24 cellular contexts compared by ENCODE assay signal in genomic region chr4:3476341-3476747, GRCh38. TPM values are rescaled to one million over a fixed set of nuclear protein-coding genes. Genes with fewer than 3 reads are reported as not detected.
DNase-seq lines count a peak whose midpoint lies in the region; ATAC-seq, FAIRE-seq and TF ChIP-seq lines count a peak whose summit lies in the region.
"Had no signal": no experiment of that assay in that cellular context is flagged by ENCODE, and none has a peak within 500 bp of the region (broad histone marks: within the 10 kb centered on the region; RNA-seq: fewer than 3 reads in every experiment).

No MANE protein-coding gene starts in this region.

- ATAC-seq in Right ventricle myocardium superior (ENCODE audit: poor library complexity), result no peak
- ATAC-seq in K562, result no peak
- ATAC-seq in lower lobe of right lung, result no peak
- ATAC-seq: HCT116 had no signal

- peaks cover 0 to 37% of the 10 kb centered on the region in 2 experiments; a peak in 2 of 5 replicates for H3K4me1 ChIP-seq in K562 (replicated peaks in 1 of 2; ENCODE audit: control insufficient read depth in 2 of 2, insufficient read depth in 2 of 2, low read length in 2 of 2)
- H3K4me1 ChIP-seq in lower lobe of right lung, result peaks cover 5% of the 10 kb centered on the region
- peaks cover 0 to 11% (median 4%) of the 10 kb centered on the region in 6 donors for H3K4me1 ChIP-seq in spleen

- H3K9me1 ChIP-seq in K562 (ENCODE audit: control insufficient read depth, insufficient read depth, low read length), result no peaks in the 10 kb centered on the region

- BruUV-seq in K562 (replicated peaks; lab: Mats Ljungman, UMichigan), result no TSS peak

- H4K20me1 ChIP-seq in K562 (replicated peaks; ENCODE audit: control insufficient read depth, insufficient read depth, low read length), result peaks cover 5% of the 10 kb centered on the region; the same call in 1 of the 2 replicates

- H3K27me3 ChIP-seq in K562 (ENCODE audit: control insufficient read depth in 2 of 2, insufficient read depth in 2 of 2, low read length in 2 of 2) (peaks cover 29 to 79% of the 10 kb centered on the region in 2 experiments; a peak in 4 of 5 replicates), lower lobe of right lung (ENCODE audit: low read depth) (peaks cover 27% of the 10 kb centered on the region), spleen (replicated peaks in 1 of 7) (peaks cover 0 to 98% (median 17%) of the 10 kb centered on the region in 7 donors)

- WGBS in K562 (ENCODE audit: insufficient coverage, low coverage, missing lambda C conversion rate), result 7% methylated on average over 12 of the region's 22 CpGs
- 85 to 95% (median 87%) methylated on average over 20 to 22 of the region's 22 CpGs for WGBS in spleen, 5 donors

- POLR2A ChIA-PET in K562 (lab: Yijun Ruan, JAX), result interaction anchor here (0.7 kb wide), 1 partner anchor 44 kb away, joined by 3 read pairs; no protein-coding TSS in a partner anchor

- in situ Hi-C loops in K562 (cut with MboI), result no loop called here

- TF ChIP-seq RAD21 in K562 (CRISPR knock-in tag; conservative IDR thresholded peaks at IDR 0.05 in 1 of 2, IDR thresholded peaks at IDR 0.05 in 1 of 2), result no peak

- FAIRE-seq in K562 (lab: Jason Lieb, UNC), result no peak
- FAIRE-seq: HTR-8/SVneo had no signal

- H3K27ac ChIP-seq in K562 (ENCODE audit: extremely low read depth, low read depth, low read length), result no peak overlapping the region
- no peak overlapping the region for H3K27ac ChIP-seq in lower lobe of right lung
- no peak overlapping the region for H3K27ac ChIP-seq in spleen
- H3K27ac ChIP-seq: KMS-11 had no signal

- TF ChIP-seq POLR2A in K562 (conservative IDR thresholded peaks at IDR 0.05) (no peak), spleen (IDR thresholded peaks at IDR 0.05) (no peak)

- 0 out of 6 replicates have a peak, but pooled peaks of 2 of the 3 experiments have one; percentile 9 to 24 for TF ChIP-seq CTCF in K562 (IDR thresholded peaks at IDR 0.05 in 2 of 3, conservative IDR thresholded peaks at IDR 0.05 in 1 of 3; ENCODE audit: insufficient read depth in 2 of 3, low read depth in 1 of 3, low read length in 3 of 3)
- TF ChIP-seq CTCF in lower lobe of right lung (IDR thresholded peaks at IDR 0.05), result no peak
- TF ChIP-seq CTCF in spleen (IDR thresholded peaks at IDR 0.05 in 8 of 11, conservative IDR thresholded peaks at IDR 0.05 in 3 of 11), result no peak

- peak; percentile 31 for DNase-seq in Right ventricle myocardium superior
- DNase-seq in cardiac septum (ENCODE audit: low spot score), result no peak
- no peak for DNase-seq in K562 (ENCODE audit: extremely low read depth in 1 of 4, low spot score in 3 of 4)
- peak; percentile 41 for DNase-seq in lower lobe of right lung
- peak; percentile 62 for DNase-seq in spleen
- no peak for DNase-seq in NCI-H2227 treated with DMSO at 0.1 percent for 48 hours (lab: John Stamatoyannopoulos, UW)
- no peak for DNase-seq in T1000 (lab: John Stamatoyannopoulos, UW)
- DNase-seq: CD4-positive, CD25-positive, alpha-beta regulatory T cell; DMS153; DND-41; IMR-90; MM.1S; NCI-H1417; NCI-H1694; NCI-H2029 treated with DMSO at 0.1 percent for 48 hours; NCI-H510A; NCI-H69; RPMI8226; SHP77 treated with DMSO at 0.1 percent for 48 hours had no signal

- no peak for TF ChIP-seq EP300 in K562 (IDR thresholded peaks at IDR 0.05; ENCODE audit: low read length)

- CTCF ChIA-PET in K562 (lab: Yijun Ruan, JAX; ENCODE audit: low intra/inter-chr PET ratio), result no interaction called here

- no peak overlapping the region for H3K4me2 ChIP-seq in K562 (ENCODE audit: insufficient read depth, low read length)
- H3K4me2 ChIP-seq: KMS-11 had no signal

- H3K79me2 ChIP-seq in K562 (ENCODE audit: control insufficient read depth, insufficient read depth, low read length), result no peaks in the 10 kb centered on the region

- intact Hi-C loops in Right ventricle myocardium superior (cut with DNase I) (no loop called here), cardiac septum (cut with DNase I) (no loop called here), K562 (cut with micrococcal nuclease) (no loop called here), lower lobe of right lung (cut with DNase I) (no loop called here), spleen (cut with DNase I; ENCODE audit: low total_unique reads) (no loop called here)

- no peak overlapping the region for H3K9ac ChIP-seq in K562 (ENCODE audit: insufficient read depth in 1 of 2, low read depth in 2 of 2, low read length in 2 of 2)
- H3K9ac ChIP-seq: KMS-11 had no signal

- no peak overlapping the region for H2AFZ ChIP-seq in K562 (ENCODE audit: low read depth, low read length)

- H3K36me3 ChIP-seq in K562 (ENCODE audit: control insufficient read depth, insufficient read depth, low read length) (no peaks in the 10 kb centered on the region), lower lobe of right lung (no peaks in the 10 kb centered on the region), spleen (no peaks in the 10 kb centered on the region)

- H3K9me3 ChIP-seq in K562 (replicated peaks; ENCODE audit: control insufficient read depth, insufficient read depth, low read depth, low read length) (no peaks in the 10 kb centered on the region), lower lobe of right lung (no peaks in the 10 kb centered on the region), spleen (no peaks in the 10 kb centered on the region)

- H3K4me3 ChIP-seq in K562 (no peak overlapping the region), lower lobe of right lung (no peak overlapping the region), spleen (no peak overlapping the region)

RNA-seq across cellular contexts. Expression of gene DOK7, which starts 13.2 kb away (rescaled TPM):
- total RNA-seq in Right ventricle myocardium superior, result 33.7 TPM
- 62.7 TPM for total RNA-seq in cardiac septum
- not detected in 2 replicates for total RNA-seq in K562 (2011; cell fraction: chromatin; rRNA removed; ENCODE audit: low replicate concordance)
- not detected in 2 replicates for total RNA-seq in K562 (2011; cell fraction: nucleolus; rRNA removed)
- total RNA-seq in K562 (2011; cell fraction: nucleoplasm; rRNA removed), result not detected in 2 replicates
- not detected in 2 replicates for total RNA-seq in K562 (2014; rRNA removed)
- not detected in 2 replicates for total RNA-seq in K562 (2014; rRNA removed; fragmentation: Illumina TruSeq; extraction: Trizol)
- not detected in 2 replicates for total RNA-seq in K562 (2015; rRNA removed; fragmentation: Illumina TruSeq; extraction: Trizol)
- not detected in 2 replicates for total RNA-seq in K562 (2021)
- polyA plus RNA-seq in K562 (2011; rRNA removed), result not detected in 2 replicates
- not detected in 2 replicates for polyA plus RNA-seq in K562 (2011; cell fraction: cytosol; rRNA removed)
- polyA plus RNA-seq in K562 (2011; cell fraction: nucleus; rRNA removed), result not detected in 2 replicates
- polyA plus RNA-seq in K562 (2012), result not detected in 2 replicates
- polyA plus RNA-seq in K562 (2014; fragmentation: Illumina TruSeq; extraction: Trizol), result not detected in 2 replicates
- not detected for polyA plus RNA-seq in K562 (2014; fragmentation: Nextera tagmentation; extraction: Ambion mirVana)
- polyA plus RNA-seq in K562 (2014; rRNA removed), result not detected in 2 replicates
- not detected in 2 replicates for polyA minus RNA-seq in K562 (2011; rRNA and poly(A)+ RNA removed)
- not detected in 2 replicates for polyA minus RNA-seq in K562 (2011; cell fraction: cytosol; rRNA and poly(A)+ RNA removed)
- not detected in 2 replicates for polyA minus RNA-seq in K562 (2011; cell fraction: nucleus; rRNA and poly(A)+ RNA removed)
- 4.0 TPM for total RNA-seq in lower lobe of right lung
- 1 to 10 TPM in 6 of 7 donors, under 1 TPM in 1; 0.69 to 7.1 (median 1.6) TPM for total RNA-seq in spleen
- polyA plus RNA-seq in spleen, result 10 to 100 TPM in 1 of 3 donors, 1 to 10 TPM in 2; 1.7 to 13.5 (median 8.7) TPM
- total RNA-seq: CD4-positive, CD25-positive, alpha-beta regulatory T cell; IMR-90 had no signal
- polyA plus RNA-seq: BJ, IMR-90 had no signal

RNA-seq across cellular contexts. Expression of gene HGFAC, which starts 34.6 kb away (rescaled TPM):
- total RNA-seq in Right ventricle myocardium superior (1.9 TPM), cardiac septum (0.38 TPM), K562 (2014; rRNA removed) (not detected in 2 replicates), K562 (2014; rRNA removed; fragmentation: Illumina TruSeq; extraction: Trizol) (not detected in 2 replicates), K562 (2015; rRNA removed; fragmentation: Illumina TruSeq; extraction: Trizol) (not detected in 2 replicates), K562 (2021) (0.09 TPM in 1 of 2 replicates, not detected in the other), lower lobe of right lung (1.0 TPM), spleen (under 1 TPM in 2 of 7 donors, not detected in 5; 0.32 to 0.47 TPM)
- not detected in 2 replicates for total RNA-seq in K562 (2011; cell fraction: chromatin; rRNA removed; ENCODE audit: low replicate concordance)
- not detected in 2 replicates for total RNA-seq in K562 (2011; cell fraction: nucleolus; rRNA removed)
- not detected in 2 replicates for total RNA-seq in K562 (2011; cell fraction: nucleoplasm; rRNA removed)
- polyA plus RNA-seq in K562 (2011; rRNA removed) (not detected in 2 replicates), K562 (2014; fragmentation: Illumina TruSeq; extraction: Trizol) (not detected in 2 replicates), K562 (2014; fragmentation: Nextera tagmentation; extraction: Ambion mirVana) (not detected), K562 (2014; rRNA removed) (0.13 TPM in 1 of 2 replicates, not detected in the other), spleen (under 1 TPM; 0.11 to 0.35 (median 0.22) TPM)
- not detected in 2 replicates for polyA plus RNA-seq in K562 (2011; cell fraction: cytosol; rRNA removed)
- 0.15 and 0.53 TPM in 2 replicates for polyA plus RNA-seq in K562 (2011; cell fraction: nucleus; rRNA removed)
- not detected in 2 replicates for polyA plus RNA-seq in K562 (2012)
- polyA minus RNA-seq in K562 (2011; rRNA and poly(A)+ RNA removed), result not detected in 2 replicates
- polyA minus RNA-seq in K562 (2011; cell fraction: cytosol; rRNA and poly(A)+ RNA removed), result not detected in 2 replicates
- not detected in 2 replicates for polyA minus RNA-seq in K562 (2011; cell fraction: nucleus; rRNA and poly(A)+ RNA removed)
- total RNA-seq: A172; CD4-positive, CD25-positive, alpha-beta regulatory T cell; IMR-90 had no signal
- polyA plus RNA-seq: BJ had no signal

RNA-seq across cellular contexts. Expression of gene LRPAP1, which starts 55.9 kb away (rescaled TPM):
- total RNA-seq in Right ventricle myocardium superior, result 280 TPM
- 275 TPM for total RNA-seq in cardiac septum
- 44.0 and 98.8 TPM in 2 replicates for total RNA-seq in K562 (2011; cell fraction: chromatin; rRNA removed; ENCODE audit: low replicate concordance)
- total RNA-seq in K562 (2011; cell fraction: nucleolus; rRNA removed), result 76.2 and 78.7 TPM in 2 replicates
- 43.0 and 46.3 TPM in 2 replicates for total RNA-seq in K562 (2011; cell fraction: nucleoplasm; rRNA removed)
- 73.5 and 105 TPM in 2 replicates for total RNA-seq in K562 (2014; rRNA removed)
- total RNA-seq in K562 (2014; rRNA removed; fragmentation: Illumina TruSeq; extraction: Trizol), result 18.7 and 24.6 TPM in 2 replicates
- 41.8 and 49.7 TPM in 2 replicates for total RNA-seq in K562 (2015; rRNA removed; fragmentation: Illumina TruSeq; extraction: Trizol)
- total RNA-seq in K562 (2021), result 72.0 and 75.5 TPM in 2 replicates
- polyA plus RNA-seq in K562 (2011; rRNA removed), result 43.6 and 45.0 TPM in 2 replicates
- polyA plus RNA-seq in K562 (2011; cell fraction: cytosol; rRNA removed), result 28.1 and 40.4 TPM in 2 replicates
- polyA plus RNA-seq in K562 (2011; cell fraction: nucleus; rRNA removed), result 33.7 and 47.1 TPM in 2 replicates
- polyA plus RNA-seq in K562 (2012), result 70.2 and 113 TPM in 2 replicates
- 33.1 and 55.4 TPM in 2 replicates for polyA plus RNA-seq in K562 (2014; fragmentation: Illumina TruSeq; extraction: Trizol)
- polyA plus RNA-seq in K562 (2014; fragmentation: Nextera tagmentation; extraction: Ambion mirVana), result 1 to 10 TPM; 1.1 to 6.1 TPM
- polyA plus RNA-seq in K562 (2014; rRNA removed), result 57.7 and 69.9 TPM in 2 replicates
- polyA minus RNA-seq in K562 (2011; rRNA and poly(A)+ RNA removed), result 23.0 and 26.5 TPM in 2 replicates
- 19.7 and 31.3 TPM in 2 replicates for polyA minus RNA-seq in K562 (2011; cell fraction: cytosol; rRNA and poly(A)+ RNA removed)
- polyA minus RNA-seq in K562 (2011; cell fraction: nucleus; rRNA and poly(A)+ RNA removed), result 17.9 and 19.5 TPM in 2 replicates
- total RNA-seq in lower lobe of right lung, result 224 TPM
- 100 to 1,000 TPM in 6 of 7 donors, 10 to 100 TPM in 1; 89.0 to 131 (median 116) TPM for total RNA-seq in spleen
- 10 to 100 TPM; 28.1 to 47.4 (median 37.5) TPM for polyA plus RNA-seq in spleen

Comparison
In these comparisons a context has a peak if more than half of its experiments do, and no peak if none do; other contexts are left out.
1. DNase-seq: peak in Right ventricle myocardium superior (single experiment), lower lobe of right lung (single experiment) and spleen (single experiment); none in cardiac septum (single experiment), K562 (0 of 4), NCI-H2227 treated with DMSO at 0.1 percent for 48 hours (single experiment) and T1000 (single experiment).
2. CTCF ChIP-seq: peak in K562 (2 of 3); none in lower lobe of right lung (single experiment) and spleen (0 of 11).